24 cellular contexts compared by ENCODE assay signal in genomic region chr10:85430991-85431390, GRCh38.
"Had no signal": no experiment of that assay in that cellular context is flagged by ENCODE, and none has a peak within 500 bp of the region (broad histone marks: within the 10 kb centered on the region; RNA-seq: fewer than 3 reads in every experiment).

No MANE protein-coding gene starts in this region.

- ATAC-seq: activated CD8-positive, alpha-beta T cell treated with anti-CD3 and anti-CD28 coated beads, Interleukin-2, amount 10 ng/mL, durations not matched to agents 7 days and 5 days; activated naive CD4-positive, alpha-beta T cell treated with anti-CD3 and anti-CD28 coated beads, Interleukin-2, amount 50 U/mL, for 72 hours; left colon; naive thymus-derived CD4-positive, alpha-beta T cell; sciatic nerve; stimulated activated memory B cell treated with anti-CD40 and anti-IgM and Interleukin-4, amounts not matched to agents 10 μg/mL and 1 μg/mL and 100 μg/mL, for 72 hours had no signal

- H3K4me3 ChIP-seq: adrenal gland, ascending aorta, heart left ventricle, lower lobe of right lung, stomach, transverse colon, uterus had no signal

- H3K9me3 ChIP-seq: adrenal gland, ascending aorta, heart left ventricle, lower lobe of right lung, stomach, transverse colon, uterus had no signal

- H3K27me3 ChIP-seq: adrenal gland, ascending aorta, heart left ventricle, stomach, transverse colon, uterus had no signal

- H3K27me3 Mint-ChIP-seq: stimulated activated memory B cell treated with anti-CD40 and anti-IgM and Interleukin-4, amounts not matched to agents 10 μg/mL and 1 μg/mL and 100 μg/mL, for 72 hours had no signal

- H3K4me1 ChIP-seq: adrenal gland, ascending aorta, heart left ventricle, lower lobe of right lung, stomach, transverse colon, uterus had no signal

- H3K36me3 Mint-ChIP-seq: activated naive CD4-positive, alpha-beta T cell treated with anti-CD3 and anti-CD28 coated beads, Interleukin-2, amount 50 U/mL, for 72 hours; naive thymus-derived CD4-positive, alpha-beta T cell; stimulated activated memory B cell treated with anti-CD40 and anti-IgM and Interleukin-4, amounts not matched to agents 10 μg/mL and 1 μg/mL and 100 μg/mL, for 72 hours had no signal

- H3K27ac Mint-ChIP-seq: activated CD8-positive, alpha-beta T cell treated with anti-CD3 and anti-CD28 coated beads, Interleukin-2, amount 10 ng/mL, durations not matched to agents 7 days and 5 days; activated naive CD4-positive, alpha-beta T cell treated with anti-CD3 and anti-CD28 coated beads, Interleukin-2, amount 50 U/mL, for 72 hours; naive thymus-derived CD4-positive, alpha-beta T cell; stimulated activated memory B cell treated with anti-CD40 and anti-IgM and Interleukin-4, amounts not matched to agents 10 μg/mL and 1 μg/mL and 100 μg/mL, for 72 hours had no signal

- DNase-seq: activated CD4-positive, alpha-beta T cell treated with anti-CD3 and anti-CD28 coated beads for 1 hour; activated CD4-positive, alpha-beta T cell treated with anti-CD3 and anti-CD28 coated beads, Interleukin-2, amount 50 U/mL, for 1 hour; activated CD8-positive, alpha-beta T cell treated with anti-CD3 and anti-CD28 coated beads, Interleukin-2, amount 10 ng/mL, durations not matched to agents 7 days and 5 days; activated gamma-delta T cell treated with Interleukin-2 at 50 U/mL for 16 hours; activated T-cell treated with anti-CD3 and anti-CD28 coated beads, Interleukin-2, amount 50 U/mL, for 1 hour; adrenal gland; cerebellar nuclear complex; cortex of kidney; heart left ventricle; left colon; lower lobe of right lung; naive thymus-derived CD4-positive, alpha-beta T cell; occipital lobe; posterior cingulate gyrus; small intestine; stimulated activated CD4-positive, alpha-beta T cell treated with anti-CD3 and anti-CD28 coated beads, Interleukin-15, amount 100 ng/mL, for 24 hours; stomach; transverse colon; uterus had no signal

- H3K4me1 Mint-ChIP-seq: naive thymus-derived CD4-positive, alpha-beta T cell; neural crest cell; stimulated activated memory B cell treated with anti-CD40 and anti-IgM and Interleukin-4, amounts not matched to agents 10 μg/mL and 1 μg/mL and 100 μg/mL, for 72 hours had no signal

- H3K27ac ChIP-seq: adrenal gland, ascending aorta, heart left ventricle, lower lobe of right lung, stomach, transverse colon, uterus had no signal

- H3K4me3 Mint-ChIP-seq: activated CD8-positive, alpha-beta T cell treated with anti-CD3 and anti-CD28 coated beads, Interleukin-2, amount 10 ng/mL, durations not matched to agents 7 days and 5 days; naive thymus-derived CD4-positive, alpha-beta T cell; neural crest cell; stimulated activated memory B cell treated with anti-CD40 and anti-IgM and Interleukin-4, amounts not matched to agents 10 μg/mL and 1 μg/mL and 100 μg/mL, for 72 hours had no signal

- H3K9me3 Mint-ChIP-seq: activated naive CD4-positive, alpha-beta T cell treated with anti-CD3 and anti-CD28 coated beads, Interleukin-2, amount 50 U/mL, for 72 hours; neural crest cell; stimulated activated memory B cell treated with anti-CD40 and anti-IgM and Interleukin-4, amounts not matched to agents 10 μg/mL and 1 μg/mL and 100 μg/mL, for 72 hours had no signal

- H3K36me3 ChIP-seq: adrenal gland, ascending aorta, heart left ventricle, lower lobe of right lung, stomach, transverse colon, uterus had no signal
